ENCODE assay signal across 21 cellular contexts in genomic region chr5:167389537-167389936, GRCh38.
A peak's percentile ranks its signal among the peaks of the same experiment; 100 is the strongest.
DNase-seq lines count a peak whose midpoint lies in the region; ATAC-seq and TF ChIP-seq lines count a peak whose summit lies in the region.
"Had no signal": no experiment of that assay in that cellular context is flagged by ENCODE, and none has a peak within 500 bp of the region (broad histone marks: within the 10 kb centered on the region; RNA-seq: fewer than 3 reads in every experiment).

No MANE protein-coding gene starts in this region.

- intact Hi-C loops in Caco-2 (cut with micrococcal nuclease; ENCODE audit: unreplicated experiment): no loop called here
- intact Hi-C loops in CD8-positive, alpha-beta T cell (cut with DNase I, micrococcal nuclease): no loop called here

- peaks cover 9% of the 10 kb centered on the region for H3K27me3 Mint-ChIP-seq in Caco-2 (ENCODE audit: insufficient read depth, unreplicated experiment)
- H3K27me3 Mint-ChIP-seq in CD8-positive, alpha-beta T cell (ENCODE audit: low read depth): no peaks in the 10 kb centered on the region
- H3K27me3 Mint-ChIP-seq: B cell; CD8-positive, alpha-beta memory T cell had no signal

- H3K4me3 Mint-ChIP-seq in Caco-2 (ENCODE audit: unreplicated experiment): no peak overlapping the region
- H3K4me3 Mint-ChIP-seq in CD8-positive, alpha-beta T cell: no peak overlapping the region
- H3K4me3 Mint-ChIP-seq: B cell; CD8-positive, alpha-beta memory T cell; HFFc6 had no signal

- no peak overlapping the region for H3K4me3 ChIP-seq in AG04449 (ENCODE audit: low read depth, low read length)
- no peak overlapping the region for H3K4me3 ChIP-seq in SK-N-MC
- H3K4me3 ChIP-seq in Caco-2 (ENCODE audit: low read depth, low read length): no peak overlapping the region
- no peak overlapping the region for H3K4me3 ChIP-seq in CD8-positive, alpha-beta T cell (ENCODE audit: low read depth, low read length)
- H3K4me3 ChIP-seq: A549; BLaER1 treated with 17β-estradiol and CSF1 and Interleukin-3, amounts not matched to agents 10 nM and 100 nM had no signal

- H3K27ac Mint-ChIP-seq in Caco-2 (ENCODE audit: unreplicated experiment): no peak overlapping the region
- H3K27ac Mint-ChIP-seq in CD8-positive, alpha-beta T cell: no peak overlapping the region
- H3K27ac Mint-ChIP-seq: B cell; CD8-positive, alpha-beta memory T cell; HFFc6 had no signal

- H3K4me1 Mint-ChIP-seq in Caco-2 (ENCODE audit: low read depth, unreplicated experiment): no peaks in the 10 kb centered on the region
- no peaks in the 10 kb centered on the region for H3K4me1 Mint-ChIP-seq in CD8-positive, alpha-beta T cell (ENCODE audit: low read depth)
- H3K4me1 Mint-ChIP-seq: B cell; CD8-positive, alpha-beta memory T cell had no signal

- H3K36me3 ChIP-seq in SK-N-MC (ENCODE audit: insufficient read depth, low read length): no peaks in the 10 kb centered on the region
- no peaks in the 10 kb centered on the region for H3K36me3 ChIP-seq in Caco-2 (ENCODE audit: control insufficient read depth, insufficient read depth, low read length)
- no peaks in the 10 kb centered on the region for H3K36me3 ChIP-seq in CD8-positive, alpha-beta T cell (ENCODE audit: insufficient read depth, low read length)
- H3K36me3 ChIP-seq: BLaER1 treated with 17β-estradiol and CSF1 and Interleukin-3, amounts not matched to agents 10 nM and 100 nM had no signal

- H3K27me3 ChIP-seq in Caco-2 (replicated peaks; ENCODE audit: control insufficient read depth, insufficient read depth, low read length): no peaks in the 10 kb centered on the region
- no peaks in the 10 kb centered on the region for H3K27me3 ChIP-seq in CD8-positive, alpha-beta T cell (ENCODE audit: insufficient read depth, low read length)
- H3K27me3 ChIP-seq: BLaER1 treated with 17β-estradiol and CSF1 and Interleukin-3, amounts not matched to agents 10 nM and 100 nM had no signal

- H3K4me1 ChIP-seq in Caco-2: no peaks in the 10 kb centered on the region
- no peaks in the 10 kb centered on the region for H3K4me1 ChIP-seq in CD8-positive, alpha-beta T cell (ENCODE audit: insufficient read depth, low read length)
- H3K4me1 ChIP-seq: A549 had no signal

- no peak for TF ChIP-seq CTCF in AG04449 (IDR thresholded peaks at IDR 0.05; ENCODE audit: insufficient read depth, low read length, missing control alignments)
- no peak for TF ChIP-seq CTCF in Caco-2 (IDR thresholded peaks at IDR 0.05; ENCODE audit: insufficient read depth in 1 of 2, low read depth in 1 of 2, low read length in 1 of 2, severe bottlenecking in 1 of 2, unreplicated experiment in 1 of 2)
- TF ChIP-seq CTCF in CD8-positive, alpha-beta T cell (IDR thresholded peaks at IDR 0.05): no peak

- POLR2A ChIA-PET in AG04449 (lab: Yijun Ruan, JAX): no interaction called here
- POLR2A ChIA-PET in Caco-2 (lab: Charles Lee): no interaction called here
- POLR2A ChIA-PET in CD8-positive, alpha-beta T cell (lab: Charles Lee): no interaction called here

- no peak overlapping the region for H3K9ac ChIP-seq in SK-N-MC (ENCODE audit: insufficient read length)
- H3K9ac ChIP-seq: BLaER1 treated with 17β-estradiol and CSF1 and Interleukin-3, amounts not matched to agents 10 nM and 100 nM had no signal

- DNase-seq in AG04449 (ENCODE audit: low read depth, low spot score): peak; percentile 42
- DNase-seq in SK-N-MC (ENCODE audit: low read depth, low spot score): no peak
- DNase-seq in astrocyte of the hippocampus (ENCODE audit: low read depth, low spot score): peak; percentile 12
- DNase-seq in left lobe of liver (ENCODE audit: low spot score): no peak
- no peak for DNase-seq in DMS114 treated with DMSO at 0.1 percent for 48 hours (lab: John Stamatoyannopoulos, UW; ENCODE audit: unreplicated experiment)
- DNase-seq in Caco-2: no peak
- DNase-seq in NCI-H1105 treated with DMSO at 0.1 percent for 48 hours (lab: John Stamatoyannopoulos, UW): no peak
- DNase-seq in CD8-positive, alpha-beta T cell: no peak
- DNase-seq: CD8-positive, alpha-beta memory T cell; COR-L47; DMS153; DMS79; GF-D8; GOT3; H7; HFFc6 had no signal

- peak overlapping the region; percentile 7; the same call in 1 of the 2 replicates for H3K27ac ChIP-seq in SK-N-MC
- no peak overlapping the region for H3K27ac ChIP-seq in CD8-positive, alpha-beta T cell (ENCODE audit: low read depth, low read length)
- H3K27ac ChIP-seq: 22Rv1; A549; BLaER1 treated with 17β-estradiol and CSF1 and Interleukin-3, amounts not matched to agents 10 nM and 100 nM had no signal

- BruUV-seq in Caco-2 (replicated peaks; lab: Mats Ljungman, UMichigan): no TSS peak

- ATAC-seq in left lobe of liver: peak; percentile 49
- no peak for ATAC-seq in CD8-positive, alpha-beta T cell
- ATAC-seq: A549, HCT116 had no signal

- H3K36me3 Mint-ChIP-seq in Caco-2 (ENCODE audit: insufficient read depth, unreplicated experiment): no peaks in the 10 kb centered on the region
- no peaks in the 10 kb centered on the region for H3K36me3 Mint-ChIP-seq in CD8-positive, alpha-beta T cell

- CTCF ChIA-PET in AG04449 (lab: Yijun Ruan, JAX) (no interaction called here), Caco-2 (lab: Charles Lee) (no interaction called here)
- CTCF ChIA-PET in CD8-positive, alpha-beta T cell (lab: Charles Lee): no interaction called here

- no peaks in the 10 kb centered on the region for H3K9me3 Mint-ChIP-seq in Caco-2 (ENCODE audit: unreplicated experiment)
- H3K9me3 Mint-ChIP-seq in CD8-positive, alpha-beta T cell: peaks cover 8% of the 10 kb centered on the region

- H3K9me3 ChIP-seq in SK-N-MC (ENCODE audit: low read depth, low read length) (no peaks in the 10 kb centered on the region), Caco-2 (no peaks in the 10 kb centered on the region)
- H3K9me3 ChIP-seq in CD8-positive, alpha-beta T cell (ENCODE audit: low read length): no peaks in the 10 kb centered on the region
- H3K9me3 ChIP-seq: A549 had no signal

Comparison
In these comparisons a context has a peak if more than half of its experiments do, and no peak if none do; other contexts are left out.
1. DNase-seq: peak in AG04449 (single experiment) and astrocyte of the hippocampus (single experiment); none in SK-N-MC (single experiment), left lobe of liver (single experiment), DMS114 treated with DMSO at 0.1 percent for 48 hours (single experiment), Caco-2 (0 of 2), NCI-H1105 treated with DMSO at 0.1 percent for 48 hours (single experiment) and CD8-positive, alpha-beta T cell (0 of 7).